Comparison of ENCODE assay signal across 21 cellular contexts in genomic region chr1:201755200-201755599, GRCh38.
DNase-seq lines count a peak whose midpoint lies in the region; ATAC-seq and TF ChIP-seq lines count a peak whose summit lies in the region.
"Had no signal": no experiment of that assay in that cellular context is flagged by ENCODE, and none has a peak within 500 bp of the region (broad histone marks: within the 10 kb centered on the region; RNA-seq: fewer than 3 reads in every experiment).

No MANE protein-coding gene starts in this region.

- H3K79me2 ChIP-seq in SK-N-SH (ENCODE audit: insufficient read depth), result peaks cover 98% of the 10 kb centered on the region
- peaks cover 78% of the 10 kb centered on the region for H3K79me2 ChIP-seq in osteoblast (ENCODE audit: insufficient read depth, low read length)

- H4K20me1 ChIP-seq in SK-N-SH (ENCODE audit: insufficient read depth) (no peaks in the 10 kb centered on the region), osteoblast (ENCODE audit: insufficient read depth, low read length) (no peaks in the 10 kb centered on the region)

- H3K4me3 ChIP-seq in SK-N-SH (ENCODE audit: low read depth in 2 of 2, low read length in 1 of 2) (no peak overlapping the region), SK-N-MC (no peak overlapping the region), osteoblast (ENCODE audit: insufficient read depth, low read length) (no peak overlapping the region), aorta (ENCODE audit: low read length in 2 of 2) (no peak overlapping the region)

- CTCF ChIA-PET in SK-N-SH (lab: Yijun Ruan, JAX), result interaction anchor here (0.6 to 1.3 kb wide), 3 partner anchors 38 to 238 kb away, joined by 3 read pairs; no protein-coding TSS in a partner anchor

- H3K4me2 ChIP-seq in SK-N-SH (0 out of 2 replicates have a peak overlapping the region, but pooled peaks have one; percentile 12), osteoblast (ENCODE audit: insufficient read depth, low read length) (no peak overlapping the region)

- no peaks in the 10 kb centered on the region for H3K9me2 ChIP-seq in SK-N-SH

- no peaks in the 10 kb centered on the region for H3K9me3 ChIP-seq in SK-N-SH
- no peaks in the 10 kb centered on the region for H3K9me3 ChIP-seq in SK-N-MC (ENCODE audit: low read depth, low read length)
- no peaks in the 10 kb centered on the region for H3K9me3 ChIP-seq in osteoblast (ENCODE audit: low read depth, low read length)
- H3K9me3 ChIP-seq in aorta (ENCODE audit: control insufficient read depth, low read length), result no peaks in the 10 kb centered on the region

- POLR2A ChIA-PET in SK-N-SH (lab: Yijun Ruan, JAX), result no interaction called here

- DNase-seq in SK-N-SH (no peak), SK-N-MC (ENCODE audit: low read depth, low spot score) (no peak), osteoblast (ENCODE audit: insufficient read length, low spot score, missing footprints) (no peak), aorta (no peak)
- DNase-seq: CD4-positive, alpha-beta T cell; GOT3; KBM-7; NCI-H1417 treated with DMSO at 0.1 percent for 48 hours; NCI-H187 treated with DMSO at 0.1 percent for 48 hours; NCI-H2227 treated with DMSO at 0.1 percent for 48 hours; NCI-H510A treated with DMSO at 0.1 percent for 48 hours; NCI-H774; RPMI8226; SIG-M5 had no signal

- H3K27ac ChIP-seq in SK-N-SH (ENCODE audit: low read depth in 2 of 2, low read length in 1 of 2) (peak overlapping the region in 1 of 2 experiments; percentile 98; a peak in 2 of 4 replicates), SK-N-MC (0 out of 2 replicates have a peak overlapping the region, but pooled peaks have one; percentile 6), osteoblast (ENCODE audit: low read depth, low read length) (peak overlapping the region; percentile 93), aorta (ENCODE audit: low read depth in 1 of 2, low read length in 2 of 2) (peak overlapping the region; percentile 67)
- H3K27ac ChIP-seq: 22Rv1 had no signal

- H3K27me3 ChIP-seq in SK-N-SH (ENCODE audit: insufficient read depth) (no peaks in the 10 kb centered on the region), osteoblast (ENCODE audit: insufficient read depth, low read length) (no peaks in the 10 kb centered on the region), aorta (ENCODE audit: control insufficient read depth in 1 of 2, insufficient read depth in 2 of 2, low read length in 1 of 2) (no peaks in the 10 kb centered on the region)

- ATAC-seq in SK-N-SH treated with all-trans-retinoic acid at 6 μM for 48 hours (no peak), aorta (ENCODE audit: low FRiP score) (no peak), HG03521 (IDR thresholded peaks at IDR 0.05; ENCODE audit: unreplicated experiment) (no peak), HG03045 (IDR thresholded peaks at IDR 0.05; ENCODE audit: unreplicated experiment) (no peak)
- ATAC-seq in activated CD4-positive, CD25-positive, alpha-beta regulatory T cell treated with anti-CD3 and anti-CD28 coated beads, Interleukin-2, amount 50 U/mL, for 24 hours, result no peak
- ATAC-seq: HCT116, HepG2 had no signal

- peaks cover 90% of the 10 kb centered on the region for H3F3A ChIP-seq in SK-N-SH (replicated peaks; ENCODE audit: insufficient read depth)

- no peak for TF ChIP-seq CTCF in SK-N-SH (IDR thresholded peaks at IDR 0.05)
- TF ChIP-seq CTCF in osteoblast (IDR thresholded peaks at IDR 0.05; ENCODE audit: extremely low read depth, low read depth, low read length), result no peak

- H3K9ac ChIP-seq in SK-N-SH, result 0 out of 2 replicates have a peak overlapping the region, but pooled peaks have one; percentile 3
- H3K9ac ChIP-seq in SK-N-MC (ENCODE audit: insufficient read length), result no peak overlapping the region

- intact Hi-C loops in aorta (cut with DNase I), result no loop called here

- H3K4me1 ChIP-seq in SK-N-SH (ENCODE audit: control insufficient read depth in 1 of 2, insufficient read depth in 2 of 2, low read depth in 1 of 2, low read length in 1 of 2) (peaks cover 53 to 90% of the 10 kb centered on the region in 2 experiments), osteoblast (ENCODE audit: insufficient read depth, low read length) (peaks cover 95% of the 10 kb centered on the region), aorta (ENCODE audit: control insufficient read depth in 1 of 2, insufficient read depth in 2 of 2, low read length in 2 of 2) (peaks cover 20 to 35% of the 10 kb centered on the region in 2 donors)

- TF ChIP-seq RAD21 in SK-N-SH (IDR thresholded peaks at IDR 0.05; ENCODE audit: low read length), result no peak

- H2AFZ ChIP-seq in SK-N-SH (ENCODE audit: low read depth), result no peak overlapping the region
- H2AFZ ChIP-seq in osteoblast (ENCODE audit: low read length), result no peak overlapping the region

- peaks cover 0 to 44% of the 10 kb centered on the region in 2 experiments for H3K36me3 ChIP-seq in SK-N-SH (replicated peaks in 1 of 2; ENCODE audit: control insufficient read depth in 1 of 2, insufficient read depth in 2 of 2, low read length in 1 of 2)
- H3K36me3 ChIP-seq in SK-N-MC (ENCODE audit: insufficient read depth, low read length), result no peaks in the 10 kb centered on the region
- no peaks in the 10 kb centered on the region for H3K36me3 ChIP-seq in osteoblast (ENCODE audit: insufficient read depth, low read length)
- H3K36me3 ChIP-seq in aorta (ENCODE audit: control insufficient read depth in 1 of 2, insufficient read depth in 2 of 2, low read length in 1 of 2), result no peaks in the 10 kb centered on the region

- TF ChIP-seq EP300 in SK-N-SH (IDR thresholded peaks at IDR 0.05; ENCODE audit: borderline replicate concordance in 1 of 2, low read depth in 1 of 2, low read length in 1 of 2), result no peak

TF ChIP-seq in SK-N-SH, 30 proteins besides CTCF, POLR2A, EP300 and RAD21:
- no peak for TF ChIP-seq FOXJ3 (CRISPR knock-in tag; IDR thresholded peaks at IDR 0.05)

TF ChIP-seq in SK-N-SH treated with all-trans-retinoic acid at 6 μM for 48 hours, 23 proteins besides CTCF, POLR2A, EP300 and RAD21 (continues in another document):
- TF ChIP-seq PATZ1 (CRISPR knock-in tag; IDR thresholded peaks at IDR 0.05; ENCODE audit: borderline replicate concordance), result no peak
- TF ChIP-seq ESRRG (CRISPR knock-in tag; IDR thresholded peaks at IDR 0.05), result no peak
- no peak for TF ChIP-seq OSR1 (CRISPR knock-in tag; IDR thresholded peaks at IDR 0.05)
- no peak for TF ChIP-seq ISL1 (CRISPR knock-in tag; IDR thresholded peaks at IDR 0.05)
- TF ChIP-seq TSHZ2 (CRISPR knock-in tag; IDR thresholded peaks at IDR 0.05), result no peak
- no peak for TF ChIP-seq SNAI2 (CRISPR knock-in tag; IDR thresholded peaks at IDR 0.05)
- TF ChIP-seq, protein P1, sequence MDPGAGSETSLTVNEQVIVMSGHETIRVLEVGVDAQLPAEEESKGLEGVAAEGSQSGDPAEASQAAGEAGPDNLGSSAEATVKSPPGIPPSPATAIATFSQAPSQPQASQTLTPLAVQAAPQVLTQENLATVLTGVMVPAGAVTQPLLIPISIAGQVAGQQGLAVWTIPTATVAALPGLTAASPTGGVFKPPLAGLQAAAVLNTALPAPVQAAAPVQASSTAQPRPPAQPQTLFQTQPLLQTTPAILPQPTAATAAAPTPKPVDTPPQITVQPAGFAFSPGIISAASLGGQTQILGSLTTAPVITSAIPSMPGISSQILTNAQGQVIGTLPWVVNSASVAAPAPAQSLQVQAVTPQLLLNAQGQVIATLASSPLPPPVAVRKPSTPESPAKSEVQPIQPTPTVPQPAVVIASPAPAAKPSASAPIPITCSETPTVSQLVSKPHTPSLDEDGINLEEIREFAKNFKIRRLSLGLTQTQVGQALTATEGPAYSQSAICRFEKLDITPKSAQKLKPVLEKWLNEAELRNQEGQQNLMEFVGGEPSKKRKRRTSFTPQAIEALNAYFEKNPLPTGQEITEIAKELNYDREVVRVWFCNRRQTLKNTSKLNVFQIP (CRISPR knock-in tag; IDR thresholded peaks at IDR 0.05; ENCODE audit: borderline replicate concordance, low read depth), result no peak
- no peak for TF ChIP-seq ZFP30 (CRISPR knock-in tag; IDR thresholded peaks at IDR 0.05)
- no peak for TF ChIP-seq TOX (CRISPR knock-in tag; IDR thresholded peaks at IDR 0.05; ENCODE audit: borderline replicate concordance)
- no peak for TF ChIP-seq PPARA (CRISPR knock-in tag; IDR thresholded peaks at IDR 0.05; ENCODE audit: borderline replicate concordance)
- no peak for TF ChIP-seq ZNF565 (CRISPR knock-in tag; conservative IDR thresholded peaks at IDR 0.05; ENCODE audit: low read depth)
